Comparison of ENCODE assay signal across 8 cellular contexts in genomic region chr7:143380264-143380645, GRCh38.
DNase-seq lines count a peak whose midpoint lies in the region; ATAC-seq and TF ChIP-seq lines count a peak whose summit lies in the region.

No MANE protein-coding gene starts in this region.

- H3K4me3 ChIP-seq in HL-60 (replicated peaks; ENCODE audit: insufficient read depth, low read length) (peak overlapping the region; percentile 75), mucosa of stomach (ENCODE audit: low read length) (peak overlapping the region; percentile 91)

- TF ChIP-seq CTCF in HL-60 (IDR thresholded peaks at IDR 0.05; ENCODE audit: insufficient read depth, low read length) = peak; percentile 63

- H3K4me1 ChIP-seq in mucosa of stomach (ENCODE audit: control insufficient read depth, insufficient read depth, low read length) = peaks cover 20% of the 10 kb centered on the region

- DNase-seq in COR-L47 (lab: John Stamatoyannopoulos, UW) (peak; percentile 39), HL-60 (ENCODE audit: low read depth in 1 of 2, low spot score in 1 of 2) (peak in 1 of 2 experiments; percentile 91), NOMO-1 treated with dmso at 0.1 percent for 144 hours (lab: John Stamatoyannopoulos, UW; ENCODE audit: unreplicated experiment) (peak; percentile 51), activated T-cell treated with anti-CD3 and anti-CD28 coated beads for 48 hours (ENCODE audit: low read depth) (peak; percentile 84), erythroblast (lab: John Stamatoyannopoulos, UW) (peak; percentile 69 to 81)
- peak; percentile 71 to 85 for DNase-seq in stimulated activated CD8-positive, alpha-beta memory T cell treated with anti-CD3 and anti-CD28 coated beads, Interleukin-4, amount 100 ng/mL, for 4 hours (ENCODE audit: low read depth in 2 of 2, low spot score in 1 of 2)

- H3K27me3 ChIP-seq in HL-60 (ENCODE audit: insufficient read depth, poor library complexity, severe bottlenecking) (no peaks in the 10 kb centered on the region), mucosa of stomach (ENCODE audit: control insufficient read depth, insufficient read depth, low read length) (no peaks in the 10 kb centered on the region)

- ATAC-seq in GM19468 (IDR thresholded peaks at IDR 0.05; ENCODE audit: extremely low read depth, unreplicated experiment) = peak; percentile 29

- no peaks in the 10 kb centered on the region for H3K36me3 ChIP-seq in mucosa of stomach (ENCODE audit: control insufficient read depth, insufficient read depth, low read length)

- peak overlapping the region; percentile 100 for H3K9ac ChIP-seq in mucosa of stomach (ENCODE audit: low read length)

- H3K9me3 ChIP-seq in mucosa of stomach (ENCODE audit: control insufficient read depth, low read length) = no peaks in the 10 kb centered on the region

- H3K27ac ChIP-seq in HL-60 (replicated peaks) = peak overlapping the region; percentile 97

- no peak for TF ChIP-seq POLR2A in erythroblast (IDR thresholded peaks at IDR 0.05; ENCODE audit: low read length)
